1 cellular context compared by ENCODE assay signal in the genomic region with DNA sequence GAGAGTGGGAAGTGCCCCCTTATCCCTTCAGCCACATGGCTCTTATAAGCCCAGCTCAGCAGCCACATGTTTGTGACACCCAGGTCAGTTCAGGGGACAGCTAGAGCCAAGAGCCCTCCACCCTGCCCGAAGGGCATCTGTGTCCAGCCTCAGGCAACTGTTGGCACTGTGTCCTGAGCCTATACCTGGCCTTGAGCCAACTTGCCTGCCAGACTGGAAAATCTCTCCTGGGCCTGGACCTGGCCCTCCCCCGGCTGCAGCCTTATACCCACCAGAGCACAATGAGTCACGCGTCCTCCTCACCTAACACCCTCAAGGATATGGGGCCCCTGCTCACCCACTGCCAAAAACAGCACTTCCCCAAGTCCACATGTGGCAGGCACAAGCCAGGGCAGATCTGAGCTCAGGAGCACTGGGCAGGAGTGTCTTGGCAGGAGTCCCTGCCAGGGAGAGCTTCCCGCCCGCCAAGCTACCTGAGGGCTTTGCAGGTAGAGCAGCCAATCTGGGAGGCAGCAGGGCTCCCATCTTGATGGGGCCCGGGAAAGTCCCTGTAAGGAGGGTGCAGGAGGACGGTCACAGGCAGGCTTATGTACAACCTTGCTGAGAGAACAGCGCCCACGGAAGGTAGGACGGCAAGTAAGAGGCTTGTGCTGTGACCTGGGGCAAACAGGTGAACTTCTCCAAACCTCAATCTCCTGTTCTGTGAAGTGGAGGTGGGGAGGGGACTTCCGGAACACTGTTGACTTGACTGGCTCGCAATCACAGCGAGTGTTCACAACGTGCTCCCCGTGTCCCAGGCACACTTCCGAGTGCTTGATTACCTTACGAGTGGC.
TF ChIP-seq lines count a peak whose summit lies in the region.

No MANE protein-coding gene starts in this region.

TF ChIP-seq in HCT116, 20 proteins besides CTCF, POLR2A, EP300 and RAD21 (continued from another document):
- TF ChIP-seq EZH2phosphoT487 (IDR thresholded peaks at IDR 0.05; ENCODE audit: borderline replicate concordance) (no peak), TCF7L2 (IDR thresholded peaks at IDR 0.05; ENCODE audit: borderline replicate concordance, extremely low read depth, insufficient read depth, insufficient read length) (no peak), SIN3A (IDR thresholded peaks at IDR 0.05; ENCODE audit: low read depth) (no peak), JUND (IDR thresholded peaks at IDR 0.05) (no peak; the same call in 1 of the 2 replicates), SRF (IDR thresholded peaks at IDR 0.05; ENCODE audit: low read depth) (no peak), FOSL1 (IDR thresholded peaks at IDR 0.05; ENCODE audit: low read depth) (no peak; the same call in 1 of the 2 replicates), EGR1 (IDR thresholded peaks at IDR 0.05; ENCODE audit: low read depth) (no peak), YY1 (IDR thresholded peaks at IDR 0.05; ENCODE audit: extremely low read depth, insufficient replicate concordance, low read depth, low read length) (no peak)
- TF ChIP-seq, protein P1, sequence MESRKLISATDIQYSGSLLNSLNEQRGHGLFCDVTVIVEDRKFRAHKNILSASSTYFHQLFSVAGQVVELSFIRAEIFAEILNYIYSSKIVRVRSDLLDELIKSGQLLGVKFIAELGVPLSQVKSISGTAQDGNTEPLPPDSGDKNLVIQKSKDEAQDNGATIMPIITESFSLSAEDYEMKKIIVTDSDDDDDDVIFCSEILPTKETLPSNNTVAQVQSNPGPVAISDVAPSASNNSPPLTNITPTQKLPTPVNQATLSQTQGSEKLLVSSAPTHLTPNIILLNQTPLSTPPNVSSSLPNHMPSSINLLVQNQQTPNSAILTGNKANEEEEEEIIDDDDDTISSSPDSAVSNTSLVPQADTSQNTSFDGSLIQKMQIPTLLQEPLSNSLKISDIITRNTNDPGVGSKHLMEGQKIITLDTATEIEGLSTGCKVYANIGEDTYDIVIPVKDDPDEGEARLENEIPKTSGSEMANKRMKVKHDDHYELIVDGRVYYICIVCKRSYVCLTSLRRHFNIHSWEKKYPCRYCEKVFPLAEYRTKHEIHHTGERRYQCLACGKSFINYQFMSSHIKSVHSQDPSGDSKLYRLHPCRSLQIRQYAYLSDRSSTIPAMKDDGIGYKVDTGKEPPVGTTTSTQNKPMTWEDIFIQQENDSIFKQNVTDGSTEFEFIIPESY (IDR thresholded peaks at IDR 0.05; ENCODE audit: extremely low read depth, insufficient replicate concordance, low read length) = no peak
- TF ChIP-seq, protein P2, sequence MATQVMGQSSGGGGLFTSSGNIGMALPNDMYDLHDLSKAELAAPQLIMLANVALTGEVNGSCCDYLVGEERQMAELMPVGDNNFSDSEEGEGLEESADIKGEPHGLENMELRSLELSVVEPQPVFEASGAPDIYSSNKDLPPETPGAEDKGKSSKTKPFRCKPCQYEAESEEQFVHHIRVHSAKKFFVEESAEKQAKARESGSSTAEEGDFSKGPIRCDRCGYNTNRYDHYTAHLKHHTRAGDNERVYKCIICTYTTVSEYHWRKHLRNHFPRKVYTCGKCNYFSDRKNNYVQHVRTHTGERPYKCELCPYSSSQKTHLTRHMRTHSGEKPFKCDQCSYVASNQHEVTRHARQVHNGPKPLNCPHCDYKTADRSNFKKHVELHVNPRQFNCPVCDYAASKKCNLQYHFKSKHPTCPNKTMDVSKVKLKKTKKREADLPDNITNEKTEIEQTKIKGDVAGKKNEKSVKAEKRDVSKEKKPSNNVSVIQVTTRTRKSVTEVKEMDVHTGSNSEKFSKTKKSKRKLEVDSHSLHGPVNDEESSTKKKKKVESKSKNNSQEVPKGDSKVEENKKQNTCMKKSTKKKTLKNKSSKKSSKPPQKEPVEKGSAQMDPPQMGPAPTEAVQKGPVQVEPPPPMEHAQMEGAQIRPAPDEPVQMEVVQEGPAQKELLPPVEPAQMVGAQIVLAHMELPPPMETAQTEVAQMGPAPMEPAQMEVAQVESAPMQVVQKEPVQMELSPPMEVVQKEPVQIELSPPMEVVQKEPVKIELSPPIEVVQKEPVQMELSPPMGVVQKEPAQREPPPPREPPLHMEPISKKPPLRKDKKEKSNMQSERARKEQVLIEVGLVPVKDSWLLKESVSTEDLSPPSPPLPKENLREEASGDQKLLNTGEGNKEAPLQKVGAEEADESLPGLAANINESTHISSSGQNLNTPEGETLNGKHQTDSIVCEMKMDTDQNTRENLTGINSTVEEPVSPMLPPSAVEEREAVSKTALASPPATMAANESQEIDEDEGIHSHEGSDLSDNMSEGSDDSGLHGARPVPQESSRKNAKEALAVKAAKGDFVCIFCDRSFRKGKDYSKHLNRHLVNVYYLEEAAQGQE (IDR thresholded peaks at IDR 0.05; ENCODE audit: low read depth) = no peak
TF ChIP-seq in HCT116: peak in this region for 3.
